In the genomic region with DNA sequence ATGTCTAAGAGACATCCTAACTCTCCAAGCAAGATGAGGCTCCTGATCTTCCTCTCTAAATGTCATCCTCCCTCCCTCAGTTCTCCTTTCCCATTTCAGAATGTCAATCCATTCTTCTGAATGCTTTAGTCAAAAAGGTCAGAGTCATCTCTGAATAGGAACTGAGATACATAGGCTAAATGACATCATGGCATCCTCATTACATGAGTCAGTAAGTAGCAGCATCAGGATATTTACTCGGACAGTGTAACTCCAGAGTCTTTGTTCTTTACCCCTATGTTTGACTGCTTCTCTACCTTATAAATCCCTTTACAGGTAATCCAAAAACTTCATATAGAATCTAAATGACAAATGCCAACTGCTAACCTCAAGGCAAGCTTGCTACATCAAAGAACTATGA, we compare ENCODE assay signal across 17 cellular contexts.
DNase-seq lines count a peak whose midpoint lies in the region; ATAC-seq and TF ChIP-seq lines count a peak whose summit lies in the region.
"Had no signal": no experiment of that assay in that cellular context is flagged by ENCODE, and none has a peak within 500 bp of the region (broad histone marks: within the 10 kb centered on the region; RNA-seq: fewer than 3 reads in every experiment).

No MANE protein-coding gene starts in this region.

- CTCF ChIA-PET in AG04450 (lab: Charles Lee) = no interaction called here

- H3K36me3 ChIP-seq in brain microvascular endothelial cell (replicated peaks) (no peaks in the 10 kb centered on the region), colonic mucosa (no peaks in the 10 kb centered on the region), body of pancreas (replicated peaks in 1 of 2; ENCODE audit: insufficient read depth in 1 of 2, low read depth in 2 of 2) (no peaks in the 10 kb centered on the region), sigmoid colon (no peaks in the 10 kb centered on the region)
- H3K36me3 ChIP-seq: SJCRH30 had no signal

- 61 to 70% methylated on average over 1 of the region's 1 CpG for WGBS in body of pancreas, 2 donors
- WGBS in sigmoid colon, 2 donors = 91 to 94% methylated on average over 1 of the region's 1 CpG

- TF ChIP-seq CTCF in AG04450 (IDR thresholded peaks at IDR 0.05; ENCODE audit: low read depth, low read length) (no peak), brain microvascular endothelial cell (IDR thresholded peaks at IDR 0.05; ENCODE audit: low read depth, low read length, missing control alignments) (no peak), foreskin fibroblast (IDR thresholded peaks at IDR 0.05; ENCODE audit: low read depth, low read length) (no peak), colonic mucosa (IDR thresholded peaks at IDR 0.05) (no peak), body of pancreas (IDR thresholded peaks at IDR 0.05) (no peak), sigmoid colon (IDR thresholded peaks at IDR 0.05) (no peak)

- no peak for TF ChIP-seq EP300 in sigmoid colon (IDR thresholded peaks at IDR 0.05)

- H3K9me3 ChIP-seq in AG04450 (ENCODE audit: control insufficient read depth, insufficient read depth, low read length) (no peaks in the 10 kb centered on the region), colonic mucosa (no peaks in the 10 kb centered on the region), body of pancreas (no peaks in the 10 kb centered on the region), sigmoid colon (no peaks in the 10 kb centered on the region)
- H3K9me3 ChIP-seq: SJCRH30 had no signal

- H3K4me1 ChIP-seq in colonic mucosa (no peaks in the 10 kb centered on the region), body of pancreas (no peaks in the 10 kb centered on the region), sigmoid colon (peaks cover 0 to 29% (median 14%) of the 10 kb centered on the region in 4 donors)
- H3K4me1 ChIP-seq: SJCRH30 had no signal

- no peak overlapping the region for H3K4me3 ChIP-seq in AG04450 (ENCODE audit: low read depth, low read length)
- H3K4me3 ChIP-seq in brain microvascular endothelial cell (ENCODE audit: low read depth, low read length) = no peak overlapping the region
- no peak overlapping the region for H3K4me3 ChIP-seq in foreskin fibroblast (ENCODE audit: low read depth in 1 of 2, low read length in 2 of 2)
- no peak overlapping the region for H3K4me3 ChIP-seq in colonic mucosa
- H3K4me3 ChIP-seq in body of pancreas = no peak overlapping the region
- no peak overlapping the region for H3K4me3 ChIP-seq in sigmoid colon
- H3K4me3 ChIP-seq: GM23338, SJCRH30 had no signal

- POLR2A ChIA-PET in AG04450 (lab: Yijun Ruan, JAX) = no interaction called here

- no peak for TF ChIP-seq POLR2A in body of pancreas (IDR thresholded peaks at IDR 0.05)
- TF ChIP-seq POLR2A in sigmoid colon (IDR thresholded peaks at IDR 0.05) = no peak

- H3K27ac ChIP-seq in AG04450 (ENCODE audit: low read depth, low read length) (no peak overlapping the region), brain microvascular endothelial cell (peak overlapping the region; percentile 77), colonic mucosa (no peak overlapping the region), body of pancreas (no peak overlapping the region), sigmoid colon (no peak overlapping the region)
- H3K27ac ChIP-seq: SJCRH30 had no signal

- ATAC-seq in body of pancreas (no peak), GM19395 (IDR thresholded peaks at IDR 0.05; ENCODE audit: unreplicated experiment) (no peak)
- ATAC-seq: GM23338 had no signal

- in situ Hi-C loops in brain microvascular endothelial cell (cut with HindIII; ENCODE audit: low pct_ligation_motif_present, low sequenced_read_pairs) = no loop called here

- no peak overlapping the region for H3K9ac ChIP-seq in colonic mucosa (ENCODE audit: low read depth in 2 of 2, low read length in 2 of 2)

- H3K27me3 ChIP-seq in AG04450 (ENCODE audit: control insufficient read depth, insufficient read depth, low read length) (no peaks in the 10 kb centered on the region), brain microvascular endothelial cell (replicated peaks) (no peaks in the 10 kb centered on the region), colonic mucosa (no peaks in the 10 kb centered on the region), body of pancreas (no peaks in the 10 kb centered on the region), sigmoid colon (no peaks in the 10 kb centered on the region)
- H3K27me3 ChIP-seq: SJCRH30 had no signal

- intact Hi-C loops in colonic mucosa (cut with DNase I) (no loop called here), body of pancreas (cut with DNase I) (no loop called here), sigmoid colon (cut with DNase I) (no loop called here)

- DNase-seq in AG04450 (ENCODE audit: low read depth, low spot score) (peak; percentile 16), NCI-H226 (peak; percentile 6), brain microvascular endothelial cell (peak; percentile 46), foreskin fibroblast (peak; percentile 33 to 63), colonic mucosa (no peak), body of pancreas (no peak), sigmoid colon (no peak)
- DNase-seq: 8988T, C1 segment of cervical spinal cord, Kasumi-1, NCI-H1417, NCI-H1930, NCI-H2171, NCI-H510A, SJCRH30 had no signal

Comparison
In these comparisons a context has a peak if more than half of its experiments do, and no peak if none do; other contexts are left out.
1. DNase-seq: peak in AG04450 (single experiment), NCI-H226 (single experiment), brain microvascular endothelial cell (single experiment) and foreskin fibroblast (2 of 2); none in colonic mucosa (single experiment), body of pancreas (0 of 4) and sigmoid colon (single experiment).